1 cellular context compared by ENCODE assay signal in the genomic region with DNA sequence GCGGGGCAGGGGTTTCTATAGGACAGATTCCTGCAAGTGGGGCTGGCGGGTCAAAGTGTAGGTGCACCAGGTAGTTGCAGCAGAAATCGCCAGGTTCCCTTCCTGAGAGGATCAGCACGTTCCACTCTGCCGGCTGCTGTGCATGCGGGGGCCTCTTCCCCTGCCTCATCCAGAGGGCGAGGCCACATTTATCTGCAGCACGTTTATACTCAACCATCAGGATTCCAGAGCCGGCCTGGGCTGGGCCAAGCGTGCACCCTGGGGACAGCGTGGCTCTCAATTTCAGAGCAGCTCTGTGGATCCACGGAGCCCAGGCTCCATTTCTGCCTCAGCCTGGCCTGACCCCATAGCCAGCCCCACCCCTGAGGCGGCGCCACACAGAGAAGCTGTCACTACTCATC.
TF ChIP-seq lines count a peak whose summit lies in the region.

No MANE protein-coding gene starts in this region.

TF ChIP-seq in IMR-90, 13 proteins besides CTCF, POLR2A, EP300 and RAD21:
- TF ChIP-seq CEBPB (IDR thresholded peaks at IDR 0.05; ENCODE audit: low read depth, low read length) = no peak
- TF ChIP-seq CHD1 (IDR thresholded peaks at IDR 0.05; ENCODE audit: low read depth, low read length) = no peak
- TF ChIP-seq SMC3 (IDR thresholded peaks at IDR 0.05; ENCODE audit: low read depth, low read length) = no peak
- TF ChIP-seq NFE2L2 (IDR thresholded peaks at IDR 0.05; ENCODE audit: low read depth, low read length) = no peak
- TF ChIP-seq BHLHE40 (IDR thresholded peaks at IDR 0.05; ENCODE audit: low read depth, low read length) = no peak
- no peak for TF ChIP-seq ELK1 (IDR thresholded peaks at IDR 0.05; ENCODE audit: borderline replicate concordance, low read depth, low read length)
- TF ChIP-seq, protein P1, sequence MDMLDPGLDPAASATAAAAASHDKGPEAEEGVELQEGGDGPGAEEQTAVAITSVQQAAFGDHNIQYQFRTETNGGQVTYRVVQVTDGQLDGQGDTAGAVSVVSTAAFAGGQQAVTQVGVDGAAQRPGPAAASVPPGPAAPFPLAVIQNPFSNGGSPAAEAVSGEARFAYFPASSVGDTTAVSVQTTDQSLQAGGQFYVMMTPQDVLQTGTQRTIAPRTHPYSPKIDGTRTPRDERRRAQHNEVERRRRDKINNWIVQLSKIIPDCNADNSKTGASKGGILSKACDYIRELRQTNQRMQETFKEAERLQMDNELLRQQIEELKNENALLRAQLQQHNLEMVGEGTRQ (IDR thresholded peaks at IDR 0.05; ENCODE audit: low read depth, low read length) = no peak
- no peak for TF ChIP-seq FOS (IDR thresholded peaks at IDR 0.05; ENCODE audit: low read depth, low read length)
- TF ChIP-seq MXI1 (IDR thresholded peaks at IDR 0.05; ENCODE audit: borderline replicate concordance, low read depth, low read length) = no peak
- no peak for TF ChIP-seq RCOR1 (IDR thresholded peaks at IDR 0.05; ENCODE audit: insufficient replicate concordance, low read length)
- TF ChIP-seq MAZ (IDR thresholded peaks at IDR 0.05; ENCODE audit: borderline replicate concordance, low read depth, low read length) = no peak
- TF ChIP-seq RFX5 (IDR thresholded peaks at IDR 0.05; ENCODE audit: low read depth, low read length) = no peak
